1 cellular context compared by ENCODE assay signal in the genomic region with DNA sequence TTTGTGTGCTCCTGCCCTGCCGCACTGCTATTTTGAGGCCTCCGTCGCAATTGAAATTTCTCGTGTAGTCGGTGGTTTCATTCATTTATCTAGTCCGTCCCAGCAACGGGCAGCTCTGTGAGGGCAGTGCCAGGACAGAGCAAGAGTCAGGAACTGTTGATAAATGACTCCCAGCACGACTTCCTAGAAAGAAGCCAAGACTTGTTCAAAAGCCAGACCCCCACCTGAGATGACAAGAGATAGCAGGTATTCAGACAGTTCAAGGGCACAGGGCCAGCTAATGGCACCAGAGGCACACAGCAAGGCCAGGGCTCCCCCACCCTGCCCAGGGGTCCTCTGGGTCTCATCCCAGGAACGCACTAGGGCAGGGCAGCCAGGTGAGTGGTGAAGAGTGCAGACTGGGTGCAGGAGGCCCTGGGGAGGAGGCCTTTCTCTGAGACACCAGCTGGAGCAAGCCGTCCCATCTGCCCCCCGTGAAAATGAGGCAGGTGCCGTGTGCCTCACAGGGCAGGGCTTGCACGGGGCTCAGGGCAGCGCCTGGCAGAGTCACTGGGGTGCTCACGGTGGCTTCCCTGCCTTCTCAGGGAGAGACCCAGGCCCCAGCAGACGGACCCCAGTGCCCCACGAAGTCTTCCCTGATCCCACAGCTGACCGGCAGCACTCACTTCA.
TF ChIP-seq lines count a peak whose summit lies in the region.

No MANE protein-coding gene starts in this region.

TF ChIP-seq in WTC11, 78 proteins besides CTCF, POLR2A, EP300 and RAD21 (continued from another document):
- TF ChIP-seq, protein P1, sequence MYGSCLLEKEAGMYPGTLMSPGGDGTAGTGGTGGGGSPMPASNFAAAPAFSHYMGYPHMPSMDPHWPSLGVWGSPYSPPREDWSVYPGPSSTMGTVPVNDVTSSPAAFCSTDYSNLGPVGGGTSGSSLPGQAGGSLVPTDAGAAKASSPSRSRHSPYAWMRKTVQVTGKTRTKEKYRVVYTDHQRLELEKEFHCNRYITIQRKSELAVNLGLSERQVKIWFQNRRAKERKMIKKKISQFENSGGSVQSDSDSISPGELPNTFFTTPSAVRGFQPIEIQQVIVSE (CRISPR knock-in tag; IDR thresholded peaks at IDR 0.05; ENCODE audit: borderline replicate concordance): no peak
- no peak for TF ChIP-seq ZBTB21 (CRISPR knock-in tag; IDR thresholded peaks at IDR 0.05; ENCODE audit: borderline replicate concordance)
